9 cellular contexts compared by ENCODE assay signal in genomic region chr3:79790177-79790576, GRCh38. TPM values are rescaled to one million over a fixed set of nuclear protein-coding genes. Genes with fewer than 3 reads are reported as not detected.
DNase-seq lines count a peak whose midpoint lies in the region; ATAC-seq, FAIRE-seq and TF ChIP-seq lines count a peak whose summit lies in the region.
"Not testable (repeated sequence)": the region's sequence is repeated elsewhere in the genome, so short reads cannot be mapped to it uniquely, and the experiment has no call there.
"Had no signal": no experiment of that assay in that cellular context is flagged by ENCODE, and none has a peak within 500 bp of the region (broad histone marks: within the 10 kb centered on the region; RNA-seq: fewer than 3 reads in every experiment).

No MANE protein-coding gene starts in this region.

- H2BK20ac ChIP-seq in H9 (ENCODE audit: low read depth, low read length, poor library complexity, severe bottlenecking) = not testable (repeated sequence)

- H3K4me1 ChIP-seq in A673 (ENCODE audit: insufficient read depth, low read length, poor library complexity, severe bottlenecking); H9 (ENCODE audit: insufficient read depth, low read length); OCI-LY7 (ENCODE audit: insufficient read depth, low read length, poor library complexity, severe bottlenecking); HepG2 (ENCODE audit: insufficient read depth, low read length): not testable (repeated sequence)

- intact Hi-C loops in A673 (cut with micrococcal nuclease; ENCODE audit: unreplicated experiment); OCI-LY7 (cut with micrococcal nuclease; ENCODE audit: unreplicated experiment); HepG2 (cut with micrococcal nuclease; ENCODE audit: unreplicated experiment): not testable (repeated sequence)

- H3K79me2 ChIP-seq in H9 (ENCODE audit: insufficient read depth, low read length); OCI-LY7 (ENCODE audit: insufficient read depth, low read depth, low read length); HepG2 (ENCODE audit: insufficient read depth, low read length): not testable (repeated sequence)

- not testable (repeated sequence) for TF ChIP-seq EP300 in HepG2 (IDR thresholded peaks at IDR 0.05; ENCODE audit: low read depth in 2 of 2, low read length in 2 of 2); HepG2 (CRISPR knock-in tag; IDR thresholded peaks at IDR 0.05; ENCODE audit: borderline replicate concordance)

- H3K79me1 ChIP-seq in H9 (ENCODE audit: insufficient read depth, low read depth, low read length, poor library complexity, severe bottlenecking) = not testable (repeated sequence)

- H4K5ac ChIP-seq in H9 (ENCODE audit: insufficient read length, low read depth, low read length) = not testable (repeated sequence)

- not testable (repeated sequence) for H3K56ac ChIP-seq in H9 (ENCODE audit: insufficient read length, low read depth, low read length)

- H3K4me3 ChIP-seq in A673 (ENCODE audit: low read depth, low read length, poor library complexity, severe bottlenecking); NB4 (ENCODE audit: low read depth, low read length); OCI-LY7 (ENCODE audit: low read depth, low read length, poor library complexity, severe bottlenecking); choroid plexus epithelial cell (ENCODE audit: low read depth, low read length); HepG2 (replicated peaks in 1 of 3; ENCODE audit: insufficient read depth in 1 of 3, low read depth in 2 of 3, low read length in 3 of 3): not testable (repeated sequence)

- H4K91ac ChIP-seq in H9 (ENCODE audit: insufficient read length, low read depth, low read length) = not testable (repeated sequence)

- H3K27me3 ChIP-seq in A673 (replicated peaks; ENCODE audit: insufficient read depth, low read depth, low read length, poor library complexity); H9 (ENCODE audit: insufficient read depth, low read length); HepG2 (ENCODE audit: control insufficient read depth in 1 of 2, insufficient read depth in 2 of 2, low read length in 2 of 2): not testable (repeated sequence)

- H3T11ph ChIP-seq in H9 (ENCODE audit: low read length) = not testable (repeated sequence)

- in situ Hi-C loops in HepG2 (cut with HindIII; ENCODE audit: extremely low pct_ligation_motif_present, low pct_unique_long_range_greater_than_20kb) = not testable (repeated sequence)

- H3K4me3 Mint-ChIP-seq in H9, WTC11: not testable (repeated sequence)

- H3K4me1 Mint-ChIP-seq in H9, WTC11: not testable (repeated sequence)

- not testable (repeated sequence) for TF ChIP-seq POLR2A in NB4 (IDR thresholded peaks at IDR 0.05; ENCODE audit: extremely low read depth, insufficient read length); HepG2 (IDR thresholded peaks at IDR 0.05; ENCODE audit: insufficient read depth in 1 of 2, low read depth in 2 of 2, low read length in 2 of 2)

- not testable (repeated sequence) for FAIRE-seq in HepG2 (lab: Jason Lieb, UNC)

- 0 out of 2 replicates have a peak, but pooled peaks have one; percentile 26 for TF ChIP-seq CTCF in A673 (conservative IDR thresholded peaks at IDR 0.05; ENCODE audit: low read depth, low read length)
- TF ChIP-seq CTCF in GM12872 (IDR thresholded peaks at IDR 0.05; ENCODE audit: insufficient read depth, low read depth, low read length) = 0 out of 3 replicates have a peak, but pooled peaks have one; percentile 10
- TF ChIP-seq CTCF in H9 (conservative IDR thresholded peaks at IDR 0.05) = peak; percentile 54; the same call in 2 of the 3 replicates
- peak; percentile 7 for TF ChIP-seq CTCF in NB4 (IDR thresholded peaks at IDR 0.05; ENCODE audit: low read depth, low read length)
- 0 out of 2 replicates have a peak, but pooled peaks have one; percentile 18 for TF ChIP-seq CTCF in OCI-LY7 (conservative IDR thresholded peaks at IDR 0.05; ENCODE audit: low read length)
- peak; percentile 53; the same call in 1 of the 2 replicates for TF ChIP-seq CTCF in WTC11 (IDR thresholded peaks at IDR 0.05)
- peak; percentile 16 for TF ChIP-seq CTCF in choroid plexus epithelial cell (conservative IDR thresholded peaks at IDR 0.05; ENCODE audit: low read depth, low read length)
- peak; percentile 37 for TF ChIP-seq CTCF in HepG2 (CRISPR knock-in tag; IDR thresholded peaks at IDR 0.05)

- not testable (repeated sequence) for H3K27ac ChIP-seq in A673 (ENCODE audit: low read depth, low read length, poor library complexity, severe bottlenecking); H9 (ENCODE audit: insufficient read length, low read depth, low read length); OCI-LY7 (ENCODE audit: low read depth, low read length, poor library complexity, severe bottlenecking); HepG2 (ENCODE audit: extremely low read length, insufficient read depth, low read length)

- not testable (repeated sequence) for H2AFZ ChIP-seq in H9 (ENCODE audit: low read length); OCI-LY7 (ENCODE audit: low read length); HepG2 (ENCODE audit: low read length)

- not testable (repeated sequence) for H3K9ac ChIP-seq in H9 (ENCODE audit: extremely low read depth, insufficient read length, low read length); HepG2 (ENCODE audit: insufficient read depth, low read depth, low read length)

- not testable (repeated sequence) for H3K27ac Mint-ChIP-seq in H9, WTC11

- not testable (repeated sequence) for H3K27me3 Mint-ChIP-seq in H9 (ENCODE audit: low read depth); WTC11 (ENCODE audit: low read depth)

- H3K4ac ChIP-seq in H9 (ENCODE audit: low read depth, low read length) = not testable (repeated sequence)

- H3K9me3 Mint-ChIP-seq in H9 (peaks cover 18% of the 10 kb centered on the region in 2 experiments; a peak in 4 of 5 replicates), WTC11 (peaks cover 22% of the 10 kb centered on the region)

- H3K14ac ChIP-seq in H9 (ENCODE audit: insufficient read depth, low read length) = not testable (repeated sequence)

- not testable (repeated sequence) for TF ChIP-seq RAD21 in HepG2 (CRISPR knock-in tag; IDR thresholded peaks at IDR 0.05)

- CTCF ChIA-PET in A673 (lab: Charles Lee); OCI-LY7 (lab: Charles Lee; ENCODE audit: unreplicated experiment); HepG2 (lab: Yijun Ruan, JAX; ENCODE audit: low intra/inter-chr PET ratio, low total read pairs): not testable (repeated sequence)
- CTCF ChIA-PET in WTC11 (lab: Charles Lee) = interaction anchor here (0.6 kb wide), 2 partner anchors 40 to 901 kb away, joined by 3 to 4 read pairs; no protein-coding TSS in a partner anchor

- H2BK15ac ChIP-seq in H9 (ENCODE audit: low read depth, low read length) = not testable (repeated sequence)

- H2BK12ac ChIP-seq in H9 (ENCODE audit: insufficient read length, low read depth, low read length) = not testable (repeated sequence)

- H3K36me3 ChIP-seq in A673 (ENCODE audit: insufficient read depth, low read length, poor library complexity, severe bottlenecking); OCI-LY7 (ENCODE audit: insufficient read depth, low read length); HepG2 (replicated peaks in 1 of 2; ENCODE audit: control insufficient read depth in 1 of 2, insufficient read depth in 2 of 2, low read length in 2 of 2): not testable (repeated sequence)

- H2BK5ac ChIP-seq in H9 (ENCODE audit: insufficient read length, low read length) = not testable (repeated sequence)

- POLR2A ChIA-PET in A673 (lab: Charles Lee; ENCODE audit: low non-redundant PET); WTC11 (lab: Charles Lee); HepG2 (lab: Yijun Ruan, JAX): not testable (repeated sequence)
- POLR2A ChIA-PET in OCI-LY7 (lab: Charles Lee) = interaction anchor here (0.6 kb wide), 1 partner anchor 1860 kb away, joined by 3 read pairs; no protein-coding TSS in a partner anchor

- H3K36me3 Mint-ChIP-seq in H9 (ENCODE audit: insufficient read depth in 1 of 3, low read depth in 3 of 3) (peaks cover 0 to 18% (median 8%) of the 10 kb centered on the region in 3 experiments; a peak in 5 of 7 replicates), WTC11 (peaks cover 10% of the 10 kb centered on the region)

- H2BK120ac ChIP-seq in H9 (ENCODE audit: low read depth, low read length, poor library complexity, severe bottlenecking) = not testable (repeated sequence)

- ATAC-seq in WTC11, HepG2: not testable (repeated sequence)

- BruUV-seq in A673 (replicated peaks; lab: Mats Ljungman, UMichigan); OCI-LY7 (replicated peaks; lab: Mats Ljungman, UMichigan); HepG2 (replicated peaks; lab: Mats Ljungman, UMichigan): not testable (repeated sequence)

- DNase-seq in A673 (ENCODE audit: low spot score) (peak; percentile 10), NB4 (ENCODE audit: low read depth) (peak; percentile 2), WTC11 (ENCODE audit: low spot score) (peak; percentile 26)
- not testable (repeated sequence) for DNase-seq in H9; OCI-LY7 (ENCODE audit: low spot score); choroid plexus epithelial cell (ENCODE audit: low read depth); HepG2 (ENCODE audit: low spot score)

- WGBS in H9 (ENCODE audit: extremely low coverage, insufficient read length, low lambda C conversion rate) = no CpG with 5 or more reads among the region's 4 CpGs
- WGBS in HepG2 (ENCODE audit: low lambda C conversion rate) = 19% methylated on average over 3 of the region's 4 CpGs

- not testable (repeated sequence) for H3K18ac ChIP-seq in H9 (ENCODE audit: insufficient read length, low read depth, low read length)

- H3K23ac ChIP-seq in H9 (ENCODE audit: insufficient read length, low read depth, low read length) = not testable (repeated sequence)

- H4K20me1 ChIP-seq in H9 (ENCODE audit: control insufficient read depth, insufficient read depth, insufficient read length); OCI-LY7 (ENCODE audit: insufficient read depth, low read length); HepG2 (ENCODE audit: insufficient read depth, low read length): not testable (repeated sequence)

- not testable (repeated sequence) for H4K8ac ChIP-seq in H9 (replicated peaks; ENCODE audit: insufficient read length, low read depth, low read length)

- H3K9me2 ChIP-seq in OCI-LY7 (ENCODE audit: insufficient read depth, low read length) = not testable (repeated sequence)

- H3K9me3 ChIP-seq in A673 (ENCODE audit: low read depth, low read length, poor library complexity, severe bottlenecking); H9 (ENCODE audit: control insufficient read depth, low read depth, low read length); OCI-LY7 (ENCODE audit: low read length); HepG2 (ENCODE audit: low read length): not testable (repeated sequence)

- not testable (repeated sequence) for H3K23me2 ChIP-seq in H9 (ENCODE audit: insufficient read length, low read depth, low read length, poor library complexity, severe bottlenecking)

- not testable (repeated sequence) for H3K4me2 ChIP-seq in H9 (ENCODE audit: insufficient read depth, insufficient read length, low read length); OCI-LY7 (ENCODE audit: low read length); HepG2 (ENCODE audit: low read depth, low read length)

- not testable (repeated sequence) for H2AK5ac ChIP-seq in H9 (ENCODE audit: insufficient read length, low read length)

RNA-seq across cellular contexts. Expression of gene ROBO1, which starts 22.4 kb away (rescaled TPM):
- 67.6 TPM in 2 replicates for total RNA-seq in A673 (2021)
- total RNA-seq in H9 (2021) = 62.2 and 62.7 TPM in 2 replicates
- total RNA-seq in OCI-LY7 (2014; rRNA removed; shearing (Covaris generic)) = not detected in 2 replicates
- total RNA-seq in OCI-LY7 (2022) = not detected in 2 replicates
- 90.9 to 107 TPM (median 104 TPM) in 3 replicates for total RNA-seq in WTC11 (2021)
- 53.1 and 71.0 TPM in 2 replicates for total RNA-seq in HepG2 (2016; rRNA removed; fragmentation: Illumina TruSeq; extraction: Trizol)
- total RNA-seq in HepG2 (2016; cell fraction: cytosol; rRNA removed; fragmentation: Illumina TruSeq; extraction: Trizol; ENCODE audit: low read depth) = 8.0 and 8.5 TPM in 2 replicates
- total RNA-seq in HepG2 (2016; cell fraction: insoluble cytoplasmic fraction; rRNA removed; fragmentation: Illumina TruSeq; extraction: Trizol) = 43.4 and 71.0 TPM in 2 replicates
- 16.5 and 27.4 TPM in 2 replicates for total RNA-seq in HepG2 (2016; cell fraction: membrane; rRNA removed; fragmentation: Illumina TruSeq; extraction: Trizol)
- 107 and 122 TPM in 2 replicates for total RNA-seq in HepG2 (2016; cell fraction: nucleus; rRNA removed; fragmentation: Illumina TruSeq; extraction: Trizol)
- polyA plus RNA-seq in HepG2 (2011; rRNA removed) = 52.2 and 55.8 TPM in 2 replicates
- 35.5 and 43.2 TPM in 2 replicates for polyA plus RNA-seq in HepG2 (2011; cell fraction: cytosol; rRNA removed)
- polyA plus RNA-seq in HepG2 (2011; cell fraction: nucleus; rRNA removed) = 67.2 and 70.2 TPM in 2 replicates
- 100.0 and 115 TPM in 2 replicates for polyA plus RNA-seq in HepG2 (2012)
- 1.8 and 2.4 TPM in 2 replicates for polyA plus RNA-seq in HepG2 (2016; cell fraction: cytosol; fragmentation: Illumina TruSeq; extraction: Trizol; ENCODE audit: low read depth)
- polyA plus RNA-seq in HepG2 (2016; cell fraction: insoluble cytoplasmic fraction; fragmentation: Illumina TruSeq; extraction: Trizol; ENCODE audit: low read depth) = 34.9 and 47.0 TPM in 2 replicates
- polyA plus RNA-seq in HepG2 (2016; cell fraction: membrane; fragmentation: Illumina TruSeq; extraction: Trizol; ENCODE audit: low read depth) = 4.4 and 5.6 TPM in 2 replicates
- polyA plus RNA-seq in HepG2 (2016; cell fraction: nucleus; fragmentation: Illumina TruSeq; extraction: Trizol; ENCODE audit: insufficient read depth, low read depth) = 96.7 and 102 TPM in 2 replicates
- 40.2 and 121 TPM in 2 replicates for polyA minus RNA-seq in HepG2 (2011; rRNA and poly(A)+ RNA removed; ENCODE audit: low replicate concordance)
- 82.7 and 99.7 TPM in 2 replicates for polyA minus RNA-seq in HepG2 (2011; cell fraction: cytosol; rRNA and poly(A)+ RNA removed)
- 225 and 255 TPM in 2 replicates for polyA minus RNA-seq in HepG2 (2011; cell fraction: nucleus; rRNA and poly(A)+ RNA removed)
- total RNA-seq: CD4-positive, alpha-beta memory T cell had no signal
- polyA plus RNA-seq: CD4-positive, alpha-beta memory T cell had no signal

Comparison
In these comparisons a context has a peak if more than half of its experiments do, and no peak if none do; other contexts are left out.
1. RNA of gene ROBO1, which starts 22.4 kb away (total RNA-seq): 90.9 to 107 TPM in WTC11, 8.0 to 122 TPM in HepG2, 67.6 TPM in A673 and 62.2 to 62.7 TPM in H9; not detected in OCI-LY7; every median in the first group is over 4 times any median in the second.
2. Peak in every context shown above with its lines, with median percentiles within 50 percentile points of each other: CTCF ChIP-seq.